In the genomic region with DNA sequence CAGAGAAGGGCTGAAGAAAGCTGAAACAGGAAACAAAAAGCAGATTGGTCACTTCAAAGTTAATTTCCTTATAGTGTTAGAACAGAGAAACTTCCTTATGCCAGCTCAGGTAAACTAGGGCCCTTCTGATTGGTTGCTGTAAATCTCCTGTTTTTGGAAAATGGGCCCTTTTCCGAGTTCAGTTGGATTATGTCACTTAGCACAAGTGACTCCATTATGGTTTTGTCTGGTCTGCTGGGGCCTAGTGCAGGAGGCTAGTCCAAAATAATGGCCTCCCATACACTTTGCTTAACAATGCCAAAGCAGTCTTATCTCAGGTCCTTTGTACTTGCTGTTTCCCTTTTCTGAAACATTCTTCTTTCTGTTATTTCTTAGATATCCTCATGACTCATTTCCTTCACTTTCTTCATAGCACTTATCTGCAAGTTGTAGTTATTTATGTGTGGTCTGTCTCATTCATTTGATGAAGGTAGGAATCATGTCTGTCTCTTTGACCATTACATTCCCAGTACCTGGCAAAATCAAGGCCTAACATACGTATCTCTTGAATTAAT, we compare ENCODE assay signal across 17 cellular contexts. TPM values are rescaled to one million over a fixed set of nuclear protein-coding genes. Genes with fewer than 3 reads are reported as not detected.
DNase-seq lines count a peak whose midpoint lies in the region; ATAC-seq, FAIRE-seq and TF ChIP-seq lines count a peak whose summit lies in the region.
"Had no signal": no experiment of that assay in that cellular context is flagged by ENCODE, and none has a peak within 500 bp of the region (broad histone marks: within the 10 kb centered on the region; RNA-seq: fewer than 3 reads in every experiment).

No MANE protein-coding gene starts in this region.

- H3K27ac ChIP-seq in SU-DHL-6 (ENCODE audit: low read depth, low read length) (no peak overlapping the region), epithelial cell of prostate (peak overlapping the region; percentile 15), small intestine (ENCODE audit: low read depth in 1 of 2, low read length in 1 of 2) (no peak overlapping the region)
- H3K27ac ChIP-seq: dorsolateral prefrontal cortex, transverse colon, VCaP had no signal

- no peak for FAIRE-seq in small intestine (lab: Jason Lieb, UNC)

- H3K4me1 ChIP-seq in small intestine (ENCODE audit: control insufficient read depth in 2 of 2, insufficient read depth in 1 of 2, low read depth in 1 of 2, low read length in 1 of 2) = no peaks in the 10 kb centered on the region

- H3K4me3 Mint-ChIP-seq in activated CD4-positive, alpha-beta memory T cell treated with anti-CD3 and anti-CD28 coated beads, Interleukin-2, amount 10 ng/mL, durations not matched to agents 7 days and 5 days = no peak overlapping the region

- no peaks in the 10 kb centered on the region for H3K27me3 ChIP-seq in SU-DHL-6 (ENCODE audit: low read length)
- no peaks in the 10 kb centered on the region for H3K27me3 ChIP-seq in small intestine (ENCODE audit: control insufficient read depth in 2 of 2, insufficient read depth in 2 of 2, low read length in 2 of 2)
- H3K27me3 ChIP-seq: dorsolateral prefrontal cortex, transverse colon had no signal

- no peak overlapping the region for H3K4me2 ChIP-seq in SU-DHL-6 (ENCODE audit: low read depth, low read length, poor library complexity, severe bottlenecking)

- no peaks in the 10 kb centered on the region for H3F3A ChIP-seq in SU-DHL-6 (ENCODE audit: insufficient read depth)

- no peak overlapping the region for H3K27ac Mint-ChIP-seq in activated CD4-positive, alpha-beta memory T cell treated with anti-CD3 and anti-CD28 coated beads, Interleukin-2, amount 10 ng/mL, durations not matched to agents 7 days and 5 days

- H3K4me3 ChIP-seq in SU-DHL-6 (ENCODE audit: insufficient read depth, low read length, poor library complexity, severe bottlenecking) = no peak overlapping the region
- H3K4me3 ChIP-seq in small intestine (ENCODE audit: low read depth in 1 of 2, low read length in 2 of 2) = no peak overlapping the region
- H3K4me3 ChIP-seq: dorsolateral prefrontal cortex, transverse colon had no signal

- no peaks in the 10 kb centered on the region for H3K36me3 Mint-ChIP-seq in activated CD4-positive, alpha-beta memory T cell treated with anti-CD3 and anti-CD28 coated beads, Interleukin-2, amount 10 ng/mL, durations not matched to agents 7 days and 5 days (ENCODE audit: low read depth)

- H2AFZ ChIP-seq in SU-DHL-6 (ENCODE audit: low read depth, low read length, severe bottlenecking) = peak overlapping the region; percentile 12

- H4K20me1 ChIP-seq in SU-DHL-6 (ENCODE audit: low read depth, low read length) = no peaks in the 10 kb centered on the region

- POLR2A ChIA-PET in activated CD4-positive, alpha-beta memory T cell treated with anti-CD3 and anti-CD28 coated beads, Interleukin-2, amount 10 ng/mL, durations not matched to agents 7 days and 5 days (lab: Charles Lee) = interaction anchor here (1.0 kb wide), 1 partner anchor 51 kb away, joined by 3 read pairs; no protein-coding TSS in a partner anchor

- H3K9me2 ChIP-seq in SU-DHL-6 (replicated peaks; ENCODE audit: insufficient read depth, low read length) = no peaks in the 10 kb centered on the region

- no peak overlapping the region for H3K9ac ChIP-seq in SU-DHL-6 (ENCODE audit: low read length)

- H3K9me3 Mint-ChIP-seq in activated CD4-positive, alpha-beta memory T cell treated with anti-CD3 and anti-CD28 coated beads, Interleukin-2, amount 10 ng/mL, durations not matched to agents 7 days and 5 days = no peaks in the 10 kb centered on the region

- TF ChIP-seq CTCF in SU-DHL-6 (IDR thresholded peaks at IDR 0.05; ENCODE audit: insufficient read depth, low read length, poor library complexity, severe bottlenecking) = no peak

- no peak for ATAC-seq in HG03571 (IDR thresholded peaks at IDR 0.05; ENCODE audit: unreplicated experiment)
- no peak for ATAC-seq in HG03342 (IDR thresholded peaks at IDR 0.05; ENCODE audit: unreplicated experiment)

- no peaks in the 10 kb centered on the region for H3K9me3 ChIP-seq in SU-DHL-6 (ENCODE audit: insufficient read depth, low read length)
- no peaks in the 10 kb centered on the region for H3K9me3 ChIP-seq in small intestine (ENCODE audit: control insufficient read depth, low read depth)
- H3K9me3 ChIP-seq: transverse colon had no signal

- H3K36me3 ChIP-seq in SU-DHL-6 (ENCODE audit: low read length) = no peaks in the 10 kb centered on the region
- H3K36me3 ChIP-seq in small intestine (ENCODE audit: control insufficient read depth in 2 of 2, insufficient read depth in 2 of 2, low read length in 2 of 2) = no peaks in the 10 kb centered on the region
- H3K36me3 ChIP-seq: transverse colon had no signal

- peak; percentile 21 to 43 for DNase-seq in AML-193 (lab: John Stamatoyannopoulos, UW)
- peak; percentile 44 for DNase-seq in HT1080 (ENCODE audit: low read depth)
- DNase-seq in epithelial cell of prostate (ENCODE audit: low read depth, low spot score) = no peak
- DNase-seq in activated CD4-positive, alpha-beta memory T cell treated with anti-CD3 and anti-CD28 coated beads, Interleukin-2, amount 10 ng/mL, durations not matched to agents 7 days and 5 days = no peak
- DNase-seq in small intestine = no peak
- DNase-seq: activated CD8-positive, alpha-beta memory T cell treated with anti-CD3 and anti-CD28 coated beads, Interleukin-2, amount 50 U/mL, for 4 hours; dorsolateral prefrontal cortex; foreskin melanocyte; KG1; NCI-H187 treated with DMSO at 0.1 percent for 48 hours; NCI-H748 treated with DMSO at 0.1 percent for 48 hours; Right ventricle myocardium superior; transverse colon had no signal

- no peaks in the 10 kb centered on the region for H3K79me2 ChIP-seq in SU-DHL-6 (ENCODE audit: insufficient read depth, low read length)

- peaks cover 11% of the 10 kb centered on the region for H3K4me1 Mint-ChIP-seq in activated CD4-positive, alpha-beta memory T cell treated with anti-CD3 and anti-CD28 coated beads, Interleukin-2, amount 10 ng/mL, durations not matched to agents 7 days and 5 days

- CTCF ChIA-PET in activated CD4-positive, alpha-beta memory T cell treated with anti-CD3 and anti-CD28 coated beads, Interleukin-2, amount 10 ng/mL, durations not matched to agents 7 days and 5 days (lab: Charles Lee) = interaction anchor here (0.6 kb wide), 1 partner anchor 461 kb away, joined by 5 read pairs; no protein-coding TSS in a partner anchor

- H3K27me3 Mint-ChIP-seq in activated CD4-positive, alpha-beta memory T cell treated with anti-CD3 and anti-CD28 coated beads, Interleukin-2, amount 10 ng/mL, durations not matched to agents 7 days and 5 days = peaks cover 8% of the 10 kb centered on the region

- 76 to 87% (median 86%) methylated on average over 2 of the region's 2 CpGs for WGBS in small intestine, 3 donors

RNA-seq across cellular contexts. Expression of gene DCP1A, which starts 7.7 kb away (rescaled TPM):
- 13.5 and 20.5 TPM in 2 replicates for total RNA-seq in HT1080 (2014; rRNA removed; shearing (Covaris generic))
- polyA plus RNA-seq in HT1080 (2015; cell fraction: cytosol; rRNA removed) = 10.1 and 13.5 TPM in 2 replicates
- 16.5 and 19.3 TPM in 2 replicates for polyA plus RNA-seq in HT1080 (2015; cell fraction: nucleus; rRNA removed)
- 10 to 100 TPM; 33.0 to 34.7 TPM for total RNA-seq in activated CD4-positive, alpha-beta memory T cell treated with anti-CD3 and anti-CD28 coated beads, Interleukin-2, amount 10 ng/mL, durations not matched to agents 7 days and 5 days
- 1 to 10 TPM; 4.1 to 8.6 (median 4.9) TPM for polyA plus RNA-seq in small intestine

Comparison
In these comparisons a context has a peak if more than half of its experiments do, and no peak if none do; other contexts are left out.
1. DNase-seq: peak in AML-193 (2 of 2) and HT1080 (single experiment); none in epithelial cell of prostate (single experiment), activated CD4-positive, alpha-beta memory T cell treated with anti-CD3 and anti-CD28 coated beads, Interleukin-2, amount 10 ng/mL, durations not matched to agents 7 days and 5 days (single experiment) and small intestine (single experiment).